ENCODE assay signal across 22 cellular contexts in genomic region chr10:122102867-122103525, GRCh38.
A peak's percentile ranks its signal among the peaks of the same experiment; 100 is the strongest.
DNase-seq lines count a peak whose midpoint lies in the region; ATAC-seq, FAIRE-seq and TF ChIP-seq lines count a peak whose summit lies in the region.
"Had no signal": no experiment of that assay in that cellular context is flagged by ENCODE, and none has a peak within 500 bp of the region (broad histone marks: within the 10 kb centered on the region; RNA-seq: fewer than 3 reads in every experiment).

No MANE protein-coding gene starts in this region.

- H3K27ac ChIP-seq in ascending aorta, result peak overlapping the region; percentile 19 to 54
- H3K27ac ChIP-seq in keratinocyte (ENCODE audit: control insufficient read depth, insufficient read depth, low read length), result no peak overlapping the region
- H3K27ac ChIP-seq: cardiac muscle cell, parathyroid adenoma had no signal

- peak overlapping the region; percentile 31 for H3K27ac Mint-ChIP-seq in type B pancreatic cell
- H3K27ac Mint-ChIP-seq: activated naive CD8-positive, alpha-beta T cell treated with anti-CD3 and anti-CD28 coated beads, Interleukin-2, amount 10 ng/mL, durations not matched to agents 7 days and 5 days; activated T-helper 1 cell treated with anti-CD3 and anti-CD28 coated beads, Interleukin-12 subunit alpha, Interleukin-12 subunit beta, Interleukin-2, Interleukin-4 antibody, amounts not matched to agents 30 ng/mL and 10 ng/mL and 1 ng/mL, durations not matched to agents 14 hours and 24 hours and 36 hours; CD4-positive, alpha-beta T cell; naive thymus-derived CD4-positive, alpha-beta T cell had no signal

- H3K79me2 ChIP-seq in keratinocyte (ENCODE audit: control insufficient read depth, insufficient read depth, low read length), result no peaks in the 10 kb centered on the region
- H3K79me2 ChIP-seq: parathyroid adenoma had no signal

- H3K4me1 Mint-ChIP-seq in type B pancreatic cell (ENCODE audit: unreplicated experiment), result peaks cover 5% of the 10 kb centered on the region
- H3K4me1 Mint-ChIP-seq: activated naive CD8-positive, alpha-beta T cell treated with anti-CD3 and anti-CD28 coated beads, Interleukin-2, amount 10 ng/mL, durations not matched to agents 7 days and 5 days; naive thymus-derived CD4-positive, alpha-beta T cell had no signal

- H3K4me3 Mint-ChIP-seq in type B pancreatic cell, result no peak overlapping the region
- H3K4me3 Mint-ChIP-seq: activated naive CD8-positive, alpha-beta T cell treated with anti-CD3 and anti-CD28 coated beads, Interleukin-2, amount 10 ng/mL, durations not matched to agents 7 days and 5 days; activated T-helper 1 cell treated with anti-CD3 and anti-CD28 coated beads, Interleukin-12 subunit alpha, Interleukin-12 subunit beta, Interleukin-2, Interleukin-4 antibody, amounts not matched to agents 30 ng/mL and 10 ng/mL and 1 ng/mL, durations not matched to agents 14 hours and 24 hours and 36 hours; CD4-positive, alpha-beta T cell; naive thymus-derived CD4-positive, alpha-beta T cell had no signal

- no peak overlapping the region for H2AFZ ChIP-seq in keratinocyte (ENCODE audit: control insufficient read depth, low read length)
- H2AFZ ChIP-seq: parathyroid adenoma had no signal

- no peak overlapping the region for H3K9ac ChIP-seq in keratinocyte (ENCODE audit: control insufficient read depth, extremely low read depth, insufficient read depth, low read length)
- H3K9ac ChIP-seq: parathyroid adenoma had no signal

- H3K36me3 Mint-ChIP-seq in type B pancreatic cell, result no peaks in the 10 kb centered on the region
- H3K36me3 Mint-ChIP-seq: activated naive CD8-positive, alpha-beta T cell treated with anti-CD3 and anti-CD28 coated beads, Interleukin-2, amount 10 ng/mL, durations not matched to agents 7 days and 5 days; naive thymus-derived CD4-positive, alpha-beta T cell had no signal

- DNase-seq in NCI-H82 (lab: John Stamatoyannopoulos, UW), result peak; percentile 36
- no peak for DNase-seq in NCI-H82 treated with DMSO at 0.1 percent for 48 hours (lab: John Stamatoyannopoulos, UW; ENCODE audit: unreplicated experiment)
- no peak for DNase-seq in ascending aorta (ENCODE audit: low spot score in 2 of 2)
- DNase-seq in keratinocyte (ENCODE audit: low read depth, low spot score), result no peak
- DNase-seq in type B pancreatic cell (ENCODE audit: extremely low spot score, unreplicated experiment), result no peak
- no peak for DNase-seq in RPMI8226
- no peak for DNase-seq in Ammon's horn (ENCODE audit: low spot score)
- DNase-seq: activated naive CD8-positive, alpha-beta T cell treated with anti-CD3 and anti-CD28 coated beads, Interleukin-2, amount 10 ng/mL, durations not matched to agents 7 days and 5 days; CD4-positive, alpha-beta T cell; esophagus squamous epithelium; GOT3; MM.1S; naive thymus-derived CD4-positive, alpha-beta T cell; NCI-H187 treated with DMSO at 0.1 percent for 48 hours; NCI-H446 treated with DMSO at 0.1 percent for 48 hours; SHP77 treated with DMSO at 0.1 percent for 48 hours; T-helper 2 cell had no signal

- ATAC-seq in HG02981 (IDR thresholded peaks at IDR 0.05; ENCODE audit: unreplicated experiment), result no peak
- ATAC-seq: naive thymus-derived CD4-positive, alpha-beta T cell had no signal

- no peaks in the 10 kb centered on the region for H3K9me1 ChIP-seq in keratinocyte (ENCODE audit: control insufficient read depth, extremely low read depth, insufficient read depth, low read length)

- FAIRE-seq in keratinocyte (lab: Jason Lieb, UNC), result peak; percentile 23

- H3K4me1 ChIP-seq in ascending aorta (peaks cover 4 to 29% of the 10 kb centered on the region in 2 donors), keratinocyte (ENCODE audit: control insufficient read depth, extremely low read depth, insufficient read depth, low read length) (peaks cover 11% of the 10 kb centered on the region)
- H3K4me1 ChIP-seq: parathyroid adenoma had no signal

- dilution Hi-C loops in keratinocyte (cut with MboI; ENCODE audit: extremely low pct_ligation_motif_present, low sequenced_read_pairs), result no loop called here

- no peak overlapping the region for H3K4me3 ChIP-seq in ascending aorta
- no peak overlapping the region for H3K4me3 ChIP-seq in keratinocyte (ENCODE audit: control insufficient read depth in 2 of 3, extremely low read depth in 1 of 3, insufficient read depth in 2 of 3, low read depth in 1 of 3, low read length in 3 of 3)
- H3K4me3 ChIP-seq: cardiac muscle cell, esophagus squamous epithelium, heart left ventricle had no signal

- H3K4me2 ChIP-seq in keratinocyte (ENCODE audit: control insufficient read depth, extremely low read depth, insufficient read depth, low read depth, low read length), result no peak overlapping the region

- peaks cover 3% of the 10 kb centered on the region for H3K27me3 Mint-ChIP-seq in type B pancreatic cell

- no peaks in the 10 kb centered on the region for H3K9me3 ChIP-seq in ascending aorta
- no peaks in the 10 kb centered on the region for H3K9me3 ChIP-seq in keratinocyte (ENCODE audit: control insufficient read depth, low read depth, low read length)
- H3K9me3 ChIP-seq: esophagus squamous epithelium, heart left ventricle had no signal

- no peaks in the 10 kb centered on the region for H3K27me3 ChIP-seq in ascending aorta
- H3K27me3 ChIP-seq in keratinocyte (ENCODE audit: control insufficient read depth, extremely low read depth, insufficient read depth, low read length), result no peaks in the 10 kb centered on the region
- H3K27me3 ChIP-seq: cardiac muscle cell, esophagus squamous epithelium, heart left ventricle had no signal

- intact Hi-C loops in ascending aorta (cut with DNase I), result no loop called here

- no peaks in the 10 kb centered on the region for H4K20me1 ChIP-seq in keratinocyte (ENCODE audit: control insufficient read depth, extremely low read depth, insufficient read depth, low read length)

- H3K36me3 ChIP-seq in ascending aorta (peaks cover 0 to 5% of the 10 kb centered on the region in 2 donors), keratinocyte (ENCODE audit: control insufficient read depth in 2 of 2, extremely low read depth in 1 of 2, insufficient read depth in 2 of 2, low read length in 2 of 2) (no peaks in the 10 kb centered on the region)
- H3K36me3 ChIP-seq: cardiac muscle cell had no signal

- TF ChIP-seq CTCF in ascending aorta (IDR thresholded peaks at IDR 0.05), result no peak
- TF ChIP-seq CTCF in keratinocyte (optimal IDR thresholded peaks at IDR 0.05 in 1 of 3, IDR thresholded peaks at IDR 0.05 in 1 of 3, conservative IDR thresholded peaks at IDR 0.05 in 1 of 3; ENCODE audit: extremely low read depth in 1 of 3, insufficient read depth in 2 of 3, low read length in 3 of 3), result no peak
- no peak for TF ChIP-seq CTCF in type B pancreatic cell (conservative IDR thresholded peaks at IDR 0.05)

- H3K9me3 Mint-ChIP-seq in type B pancreatic cell, result no peaks in the 10 kb centered on the region
- H3K9me3 Mint-ChIP-seq: activated naive CD8-positive, alpha-beta T cell treated with anti-CD3 and anti-CD28 coated beads, Interleukin-2, amount 10 ng/mL, durations not matched to agents 7 days and 5 days; activated T-helper 1 cell treated with anti-CD3 and anti-CD28 coated beads, Interleukin-12 subunit alpha, Interleukin-12 subunit beta, Interleukin-2, Interleukin-4 antibody, amounts not matched to agents 30 ng/mL and 10 ng/mL and 1 ng/mL, durations not matched to agents 14 hours and 24 hours and 36 hours; CD4-positive, alpha-beta T cell; naive thymus-derived CD4-positive, alpha-beta T cell had no signal
